In the genomic region with DNA sequence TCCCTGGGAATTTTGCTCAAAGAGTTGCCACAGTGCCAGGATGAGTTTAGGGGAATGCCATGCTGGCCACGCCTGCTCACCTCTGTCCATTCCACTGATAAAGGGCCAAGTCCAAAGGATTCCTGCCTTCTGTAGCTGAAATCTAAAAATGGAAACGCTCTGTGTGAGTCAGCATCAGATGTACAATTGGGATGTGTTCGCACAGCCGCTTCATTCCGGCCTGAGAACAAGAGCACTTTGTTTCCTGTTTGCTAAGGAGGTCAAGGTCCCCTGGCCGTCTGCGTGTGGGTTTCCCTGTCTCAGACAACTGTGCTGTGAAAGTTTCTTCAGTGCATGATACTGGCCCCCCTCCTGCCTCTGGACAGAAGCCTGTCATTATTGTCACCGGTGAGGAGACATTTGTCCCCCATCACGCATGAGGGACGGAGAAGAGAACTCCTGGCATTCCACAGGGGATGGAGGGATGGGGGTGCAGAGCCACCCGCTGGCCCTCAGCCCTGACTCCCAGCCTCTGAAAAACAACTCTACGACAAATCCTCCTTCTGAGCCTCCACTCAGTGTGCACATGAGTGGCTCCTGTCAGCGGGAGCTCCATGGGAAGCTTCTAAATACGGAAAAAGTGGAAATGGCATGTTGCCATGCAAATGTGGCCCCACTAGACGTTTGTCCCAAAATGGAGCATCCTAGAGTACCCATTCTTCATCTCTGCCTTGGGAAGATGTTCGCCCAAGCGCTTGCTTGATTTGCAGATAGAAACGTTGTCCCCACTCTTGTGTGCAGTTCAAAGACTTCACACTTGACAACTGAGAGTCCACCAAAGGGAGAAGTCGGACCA, we compare ENCODE assay signal across 9 cellular contexts.
DNase-seq lines count a peak whose midpoint lies in the region; ATAC-seq and TF ChIP-seq lines count a peak whose summit lies in the region.
"Had no signal": no experiment of that assay in that cellular context is flagged by ENCODE, and none has a peak within 500 bp of the region (broad histone marks: within the 10 kb centered on the region; RNA-seq: fewer than 3 reads in every experiment).

No MANE protein-coding gene starts in this region.

- no peaks in the 10 kb centered on the region for H3K9me3 Mint-ChIP-seq in neural crest cell
- no peaks in the 10 kb centered on the region for H3K9me3 Mint-ChIP-seq in CD8-positive, alpha-beta T cell

- POLR2A ChIA-PET in CD8-positive, alpha-beta T cell (lab: Charles Lee), result no interaction called here

- peaks cover 28% of the 10 kb centered on the region for H3K27me3 ChIP-seq in gastroesophageal sphincter
- no peaks in the 10 kb centered on the region for H3K27me3 ChIP-seq in CD8-positive, alpha-beta T cell (ENCODE audit: insufficient read depth, low read length)

- H3K9me3 ChIP-seq in gastroesophageal sphincter, result no peaks in the 10 kb centered on the region
- H3K9me3 ChIP-seq in CD8-positive, alpha-beta T cell (ENCODE audit: low read length), result no peaks in the 10 kb centered on the region

- peaks cover 80% of the 10 kb centered on the region for H3K4me1 Mint-ChIP-seq in neural crest cell
- H3K4me1 Mint-ChIP-seq in CD8-positive, alpha-beta T cell (ENCODE audit: low read depth), result peaks cover 4% of the 10 kb centered on the region

- DNase-seq in SW 1271 (lab: John Stamatoyannopoulos, UW) (peak; percentile 43 to 77), neural crest cell (ENCODE audit: low read depth, low spot score) (peak; percentile 50), NCI-H1417 treated with DMSO at 0.1 percent for 48 hours (lab: John Stamatoyannopoulos, UW) (no peak)
- DNase-seq in CD8-positive, alpha-beta T cell, result no peak

- TF ChIP-seq EP300 in gastroesophageal sphincter (IDR thresholded peaks at IDR 0.05), result no peak

- no peaks in the 10 kb centered on the region for H3K36me3 Mint-ChIP-seq in neural crest cell (ENCODE audit: low read depth)
- H3K36me3 Mint-ChIP-seq in CD8-positive, alpha-beta T cell, result no peaks in the 10 kb centered on the region

- H3K27ac Mint-ChIP-seq in neural crest cell (ENCODE audit: unreplicated experiment), result peak overlapping the region; percentile 96
- H3K27ac Mint-ChIP-seq in CD8-positive, alpha-beta T cell, result no peak overlapping the region
- H3K27ac Mint-ChIP-seq: stimulated activated naive CD8-positive, alpha-beta T cell treated with anti-CD3 and anti-CD28 coated beads, Interleukin-15, Interleukin-2, amounts not matched to agents 100 ng/mL and 50 ng/mL, for 24 hours had no signal

- H3K4me3 ChIP-seq in gastroesophageal sphincter, result no peak overlapping the region
- H3K4me3 ChIP-seq in CD8-positive, alpha-beta T cell (ENCODE audit: low read depth, low read length), result no peak overlapping the region

- ATAC-seq in gastroesophageal sphincter (peak; percentile 69), HG02884 (IDR thresholded peaks at IDR 0.05; ENCODE audit: unreplicated experiment) (no peak), GM19463 (IDR thresholded peaks at IDR 0.05; ENCODE audit: unreplicated experiment) (no peak)
- ATAC-seq in CD8-positive, alpha-beta T cell, result no peak

- H3K27ac ChIP-seq in 22Rv1, result 0 out of 2 replicates have a peak overlapping the region, but pooled peaks have one; percentile 12
- peak overlapping the region in 3 of 4 donors; percentile 21 to 47 (median 46) for H3K27ac ChIP-seq in gastroesophageal sphincter
- no peak overlapping the region for H3K27ac ChIP-seq in CD8-positive, alpha-beta T cell (ENCODE audit: low read depth, low read length)

- H3K4me1 ChIP-seq in gastroesophageal sphincter, result peaks cover 0 to 31% (median 1%) of the 10 kb centered on the region in 3 donors
- no peaks in the 10 kb centered on the region for H3K4me1 ChIP-seq in CD8-positive, alpha-beta T cell (ENCODE audit: insufficient read depth, low read length)

- TF ChIP-seq POLR2A in gastroesophageal sphincter (IDR thresholded peaks at IDR 0.05), result no peak

- peaks cover 69% of the 10 kb centered on the region for H3K27me3 Mint-ChIP-seq in neural crest cell (ENCODE audit: low read depth)
- H3K27me3 Mint-ChIP-seq in CD8-positive, alpha-beta T cell (ENCODE audit: low read depth), result peaks cover 48% of the 10 kb centered on the region

- CTCF ChIA-PET in CD8-positive, alpha-beta T cell (lab: Charles Lee), result interaction anchor here (0.6 kb wide), 1 partner anchor 16 kb away, joined by 3 read pairs; no protein-coding TSS in a partner anchor

- TF ChIP-seq CTCF in 22Rv1 (IDR thresholded peaks at IDR 0.05) (no peak), gastroesophageal sphincter (IDR thresholded peaks at IDR 0.05) (no peak), neural crest cell (conservative IDR thresholded peaks at IDR 0.05) (no peak)
- TF ChIP-seq CTCF in CD8-positive, alpha-beta T cell (IDR thresholded peaks at IDR 0.05), result no peak

- H3K4me3 Mint-ChIP-seq in neural crest cell, result peak overlapping the region; percentile 81
- H3K4me3 Mint-ChIP-seq in CD8-positive, alpha-beta T cell, result no peak overlapping the region
- H3K4me3 Mint-ChIP-seq: stimulated activated naive CD8-positive, alpha-beta T cell treated with anti-CD3 and anti-CD28 coated beads, Interleukin-15, Interleukin-2, amounts not matched to agents 100 ng/mL and 50 ng/mL, for 24 hours had no signal

- no peaks in the 10 kb centered on the region for H3K36me3 ChIP-seq in gastroesophageal sphincter
- no peaks in the 10 kb centered on the region for H3K36me3 ChIP-seq in CD8-positive, alpha-beta T cell (ENCODE audit: insufficient read depth, low read length)

- intact Hi-C loops in CD8-positive, alpha-beta T cell (cut with DNase I, micrococcal nuclease), result no loop called here

- WGBS in gastroesophageal sphincter (ENCODE audit: low coverage in 1 of 2), 2 donors, result 82 to 95% methylated on average over 4 to 6 of the region's 19 CpGs

Comparison
In these comparisons a context has a peak if more than half of its experiments do, and no peak if none do; other contexts are left out.
1. DNase-seq: peak in SW 1271 (2 of 2) and neural crest cell (single experiment); none in CD8-positive, alpha-beta T cell (0 of 7) and NCI-H1417 treated with DMSO at 0.1 percent for 48 hours (single experiment).